8 cellular contexts compared by ENCODE assay signal in the genomic region with DNA sequence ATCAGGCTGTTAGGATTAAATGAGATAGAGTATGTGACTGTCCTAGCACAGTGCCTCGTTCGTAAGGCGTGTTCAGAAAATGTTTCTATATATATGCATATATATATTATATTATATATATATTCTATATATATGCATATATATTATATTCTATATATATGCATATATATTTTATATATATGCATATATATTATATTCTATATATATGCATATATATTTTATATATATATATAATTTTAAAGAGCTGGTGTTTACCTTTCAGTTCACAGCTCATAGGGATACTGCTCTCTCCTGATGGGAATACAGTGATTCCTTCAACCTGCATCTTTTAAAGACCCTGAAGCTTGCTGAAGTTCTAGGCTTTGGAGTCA. TPM values are rescaled to one million over a fixed set of nuclear protein-coding genes. Genes with fewer than 3 reads are reported as not detected.
A peak's percentile ranks its signal among the peaks of the same experiment; 100 is the strongest.
DNase-seq lines count a peak whose midpoint lies in the region; ATAC-seq and TF ChIP-seq lines count a peak whose summit lies in the region.

No MANE protein-coding gene starts in this region.

- H3K27ac ChIP-seq in heart right ventricle (peak overlapping the region; percentile 82 to 99 (median 95)), body of pancreas (peak overlapping the region; percentile 80 to 95 (median 92)), lung (ENCODE audit: low read depth in 1 of 2, low read length in 1 of 2) (peak overlapping the region; percentile 84 to 95), upper lobe of right lung (peak overlapping the region; percentile 93)

- in situ Hi-C loops in GM13977 (cut with MboI; ENCODE audit: low pct_unique_long_range_greater_than_20kb, low sequenced_read_pairs, unreplicated experiment) = no loop called here

- H3K9me3 ChIP-seq in heart right ventricle = no peaks in the 10 kb centered on the region
- no peaks in the 10 kb centered on the region for H3K9me3 ChIP-seq in body of pancreas
- no peaks in the 10 kb centered on the region for H3K9me3 ChIP-seq in lung (ENCODE audit: control insufficient read depth in 2 of 2, insufficient read depth in 1 of 2, low read length in 1 of 2)
- H3K9me3 ChIP-seq in upper lobe of right lung = no peaks in the 10 kb centered on the region

- ATAC-seq in heart right ventricle = no peak
- ATAC-seq in Right ventricle myocardium inferior = no peak
- no peak for ATAC-seq in body of pancreas
- no peak for ATAC-seq in lung (ENCODE audit: insufficient read depth, low FRiP score)
- no peak for ATAC-seq in upper lobe of right lung
- no peak for ATAC-seq in GM18909 (IDR thresholded peaks at IDR 0.05; ENCODE audit: poor library complexity, unreplicated experiment)

- WGBS in heart right ventricle, 2 donors = 12 to 16% methylated on average over 3 of the region's 3 CpGs
- WGBS in body of pancreas, 2 donors = 5 to 12% methylated on average over 3 of the region's 3 CpGs
- 30 to 38% methylated on average over 3 of the region's 3 CpGs for WGBS in lung, 2 donors

- TF ChIP-seq POLR2A in body of pancreas (IDR thresholded peaks at IDR 0.05) = no peak

- H3K4me1 ChIP-seq in heart right ventricle (peaks cover 9 to 55% (median 42%) of the 10 kb centered on the region in 9 donors), body of pancreas (peaks cover 37% of the 10 kb centered on the region), lung (ENCODE audit: control insufficient read depth in 2 of 2, insufficient read depth in 2 of 2, low read length in 2 of 2) (peaks cover 0 to 22% of the 10 kb centered on the region in 2 donors), upper lobe of right lung (peaks cover 26% of the 10 kb centered on the region)

- intact Hi-C loops in heart right ventricle (cut with DNase I) = loop anchor here in 6 of 10 donors (1.0 to 5.0 kb wide), 3 partner anchors 36 to 145 kb away; a partner anchor contains a TSS
- intact Hi-C loops in Right ventricle myocardium inferior (cut with DNase I) = loop anchor here (2.0 to 5.0 kb wide), 2 partner anchors 38 to 145 kb away; a partner anchor contains a TSS
- intact Hi-C loops in body of pancreas (cut with DNase I) = no loop called here
- intact Hi-C loops in upper lobe of right lung (cut with DNase I) = no loop called here

- TF ChIP-seq CTCF in heart right ventricle (IDR thresholded peaks at IDR 0.05) (no peak), body of pancreas (IDR thresholded peaks at IDR 0.05) (no peak), lung (IDR thresholded peaks at IDR 0.05; ENCODE audit: control extremely low read depth, extremely low read depth) (no peak), upper lobe of right lung (IDR thresholded peaks at IDR 0.05) (no peak), GM13977 (IDR thresholded peaks at IDR 0.05; ENCODE audit: extremely low read depth, insufficient read depth, missing control alignments) (no peak)

- peaks cover 0 to 46% (median 13%) of the 10 kb centered on the region in 9 donors for H3K36me3 ChIP-seq in heart right ventricle
- H3K36me3 ChIP-seq in body of pancreas (replicated peaks in 1 of 2; ENCODE audit: insufficient read depth in 1 of 2, low read depth in 2 of 2) = no peaks in the 10 kb centered on the region
- H3K36me3 ChIP-seq in lung (ENCODE audit: control insufficient read depth in 2 of 2, insufficient read depth in 2 of 2, low read length in 2 of 2) = peaks cover 1 to 7% of the 10 kb centered on the region in 2 donors
- H3K36me3 ChIP-seq in upper lobe of right lung = peaks cover 40% of the 10 kb centered on the region

- H3K27me3 ChIP-seq in heart right ventricle = no peaks in the 10 kb centered on the region
- no peaks in the 10 kb centered on the region for H3K27me3 ChIP-seq in body of pancreas
- no peaks in the 10 kb centered on the region for H3K27me3 ChIP-seq in lung (ENCODE audit: control insufficient read depth, insufficient read depth)
- no peaks in the 10 kb centered on the region for H3K27me3 ChIP-seq in upper lobe of right lung

- peak overlapping the region; percentile 55 to 99 (median 91) for H3K4me3 ChIP-seq in heart right ventricle
- peak overlapping the region; percentile 61 to 82 for H3K4me3 ChIP-seq in body of pancreas
- peak overlapping the region; percentile 86 for H3K4me3 ChIP-seq in lung
- H3K4me3 ChIP-seq in upper lobe of right lung = peak overlapping the region; percentile 89

- no peak for DNase-seq in heart right ventricle
- no peak for DNase-seq in Right ventricle myocardium inferior (ENCODE audit: missing footprints)
- no peak for DNase-seq in body of pancreas
- no peak for DNase-seq in lung (ENCODE audit: low spot score)
- DNase-seq in upper lobe of right lung = no peak
- no peak for DNase-seq in activated CD4-positive, CD25-positive, alpha-beta regulatory T cell (lab: John Stamatoyannopoulos, UW)
- no peak for DNase-seq in GM13977 (ENCODE audit: low spot score)

RNA-seq across cellular contexts. Expression of a gene that starts 0.7 kb away (rescaled TPM):
- total RNA-seq in heart right ventricle (100 to 1,000 TPM; 347 to 581 (median 535) TPM), Right ventricle myocardium inferior (629 TPM), body of pancreas (10 to 100 TPM; 15.8 to 60.7 TPM), lung (10 to 100 TPM; 73.4 to 86.8 TPM), upper lobe of right lung (90.8 TPM)
- polyA plus RNA-seq in heart right ventricle (100 to 1,000 TPM; 527 to 567 TPM), lung (100 to 1,000 TPM; 119 to 341 TPM)

Comparison
In these comparisons a context has a peak if more than half of its experiments do, and no peak if none do; other contexts are left out.
1. intact Hi-C loops: an anchor here in heart right ventricle (1.0 to 5.0 kb wide) and Right ventricle myocardium inferior (2.0 to 5.0 kb wide); none called in body of pancreas and upper lobe of right lung.